ENCODE assay signal across 1 cellular context in the genomic region with DNA sequence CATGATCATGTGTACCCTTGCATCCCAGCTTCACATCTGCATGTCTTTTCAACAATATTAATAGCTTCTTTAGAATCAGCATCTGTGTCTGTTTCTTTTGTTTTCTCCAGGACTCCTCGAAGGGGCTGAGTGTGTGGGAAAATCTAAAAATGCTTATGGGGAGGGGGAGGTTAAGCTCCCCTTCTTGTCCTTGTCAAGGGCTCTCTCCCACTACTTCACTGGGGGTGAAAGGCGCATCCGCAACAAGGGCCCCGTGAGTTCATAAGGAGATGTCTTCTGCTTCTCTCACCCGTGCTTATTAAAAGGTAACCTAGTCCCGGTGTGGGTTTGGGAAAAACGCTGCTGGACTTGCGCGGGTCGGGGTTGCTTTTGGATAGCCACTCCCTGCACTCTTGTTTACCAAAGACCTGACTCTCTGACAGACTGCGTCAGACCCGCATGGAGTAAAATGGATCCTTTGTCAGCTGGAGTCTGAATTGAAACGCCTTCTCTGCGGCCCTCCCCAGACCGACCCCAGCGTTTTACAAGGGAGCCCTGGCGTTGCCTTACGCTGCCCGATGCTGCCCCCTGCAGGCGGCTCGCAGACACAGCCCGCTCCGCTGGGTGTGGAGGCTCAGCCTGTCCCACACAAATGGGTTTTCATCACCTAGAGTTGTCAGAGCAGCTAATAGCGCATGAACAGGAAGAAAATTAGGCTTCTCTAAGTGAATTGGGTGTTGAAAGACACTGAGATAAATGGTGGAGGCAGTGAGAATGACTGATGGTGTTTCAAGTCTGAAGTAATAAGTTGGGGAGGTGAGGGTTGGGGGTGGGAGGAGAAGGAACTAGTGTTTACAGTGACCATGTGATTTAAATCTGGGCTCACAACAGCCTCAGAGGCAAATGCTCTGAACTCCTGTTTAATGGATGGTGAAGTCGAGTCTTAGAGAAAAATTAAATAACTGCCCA.
TF ChIP-seq lines count a peak whose summit lies in the region.

No MANE protein-coding gene starts in this region.

TF ChIP-seq in K562, 482 proteins besides CTCF, POLR2A, EP300 and RAD21 (continued from another document and continues in another):
- TF ChIP-seq, protein P1, sequence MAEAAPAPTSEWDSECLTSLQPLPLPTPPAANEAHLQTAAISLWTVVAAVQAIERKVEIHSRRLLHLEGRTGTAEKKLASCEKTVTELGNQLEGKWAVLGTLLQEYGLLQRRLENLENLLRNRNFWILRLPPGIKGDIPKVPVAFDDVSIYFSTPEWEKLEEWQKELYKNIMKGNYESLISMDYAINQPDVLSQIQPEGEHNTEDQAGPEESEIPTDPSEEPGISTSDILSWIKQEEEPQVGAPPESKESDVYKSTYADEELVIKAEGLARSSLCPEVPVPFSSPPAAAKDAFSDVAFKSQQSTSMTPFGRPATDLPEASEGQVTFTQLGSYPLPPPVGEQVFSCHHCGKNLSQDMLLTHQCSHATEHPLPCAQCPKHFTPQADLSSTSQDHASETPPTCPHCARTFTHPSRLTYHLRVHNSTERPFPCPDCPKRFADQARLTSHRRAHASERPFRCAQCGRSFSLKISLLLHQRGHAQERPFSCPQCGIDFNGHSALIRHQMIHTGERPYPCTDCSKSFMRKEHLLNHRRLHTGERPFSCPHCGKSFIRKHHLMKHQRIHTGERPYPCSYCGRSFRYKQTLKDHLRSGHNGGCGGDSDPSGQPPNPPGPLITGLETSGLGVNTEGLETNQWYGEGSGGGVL (CRISPR knock-in tag; IDR thresholded peaks at IDR 0.05): no peak
- no peak for TF ChIP-seq SLC30A9 (CRISPR knock-in tag; IDR thresholded peaks at IDR 0.05)
- TF ChIP-seq ZNF764 (CRISPR knock-in tag; IDR thresholded peaks at IDR 0.05; ENCODE audit: low read depth): no peak
- no peak; the same call in 1 of the 2 replicates for TF ChIP-seq NFRKB (IDR thresholded peaks at IDR 0.05; ENCODE audit: low read depth)
- TF ChIP-seq HMGN3 (IDR thresholded peaks at IDR 0.05; ENCODE audit: borderline replicate concordance, extremely low read depth, insufficient read length, low read depth, low read length): peak; percentile 54
- TF ChIP-seq MBD1 (CRISPR knock-in tag; IDR thresholded peaks at IDR 0.05): peak; percentile 81; the same call in 1 of the 2 replicates
- TF ChIP-seq IFI16 (CRISPR knock-in tag; IDR thresholded peaks at IDR 0.05): no peak
- no peak for TF ChIP-seq MIER1 (IDR thresholded peaks at IDR 0.05; ENCODE audit: low read depth)
- no peak for TF ChIP-seq ATF1 (CRISPR knock-in tag; IDR thresholded peaks at IDR 0.05)
- no peak; the same call in 1 of the 2 replicates for TF ChIP-seq ATF1 (tag; IDR thresholded peaks at IDR 0.05)
- peak; percentile 67 for TF ChIP-seq DACH1 (IDR thresholded peaks at IDR 0.05; ENCODE audit: partially characterized antibody)
- peak; percentile 34; the same call in 1 of the 2 replicates for TF ChIP-seq NBN (IDR thresholded peaks at IDR 0.05; ENCODE audit: low read depth)
- TF ChIP-seq PCBP1 (IDR thresholded peaks at IDR 0.05; ENCODE audit: low read depth, low read length, poor library complexity, severe bottlenecking): no peak
- TF ChIP-seq RBM15 (IDR thresholded peaks at IDR 0.05; ENCODE audit: insufficient read depth, low read length): no peak
- no peak for TF ChIP-seq ZBED1 (IDR thresholded peaks at IDR 0.05)
- TF ChIP-seq NR2C1 (IDR thresholded peaks at IDR 0.05): no peak
- TF ChIP-seq NR2C1 (tag; IDR thresholded peaks at IDR 0.05): no peak
- TF ChIP-seq HMBOX1 (IDR thresholded peaks at IDR 0.05): no peak; the same call in 1 of the 2 replicates
- TF ChIP-seq IRF9 (tag; IDR thresholded peaks at IDR 0.05): no peak
- peak; percentile 23; the same call in 1 of the 2 replicates for TF ChIP-seq ELF4 (CRISPR knock-in tag; IDR thresholded peaks at IDR 0.05)
- TF ChIP-seq MGA (IDR thresholded peaks at IDR 0.05): no peak
- TF ChIP-seq ZNF395 (CRISPR knock-in tag; IDR thresholded peaks at IDR 0.05): no peak
- TF ChIP-seq GATAD2A (IDR thresholded peaks at IDR 0.05): no peak
- no peak for TF ChIP-seq ZNF717 (CRISPR knock-in tag; IDR thresholded peaks at IDR 0.05)
- TF ChIP-seq ZC3H8 (IDR thresholded peaks at IDR 0.05): no peak
- TF ChIP-seq ETV6 (IDR thresholded peaks at IDR 0.05; ENCODE audit: borderline replicate concordance in 1 of 2, low read depth in 2 of 2, low read length in 1 of 2): no peak
- no peak for TF ChIP-seq ETV6 (CRISPR knock-in tag; IDR thresholded peaks at IDR 0.05; ENCODE audit: borderline replicate concordance)
- TF ChIP-seq, protein P2, sequence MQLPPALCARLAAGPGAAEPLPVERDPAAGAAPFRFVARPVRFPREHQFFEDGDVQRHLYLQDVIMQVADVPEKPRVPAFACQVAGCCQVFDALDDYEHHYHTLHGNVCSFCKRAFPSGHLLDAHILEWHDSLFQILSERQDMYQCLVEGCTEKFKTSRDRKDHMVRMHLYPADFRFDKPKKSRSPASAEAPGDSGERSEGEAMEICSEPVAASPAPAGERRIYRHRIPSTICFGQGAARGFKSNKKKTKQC (CRISPR knock-in tag; IDR thresholded peaks at IDR 0.05): no peak
- TF ChIP-seq PRMT5 (CRISPR knock-in tag; IDR thresholded peaks at IDR 0.05): no peak
- TF ChIP-seq ETS2 (tag; IDR thresholded peaks at IDR 0.05; ENCODE audit: borderline replicate concordance, poor library complexity, severe bottlenecking): no peak
- no peak; the same call in 1 of the 2 replicates for TF ChIP-seq ZEB2 (IDR thresholded peaks at IDR 0.05)
- no peak for TF ChIP-seq ZNF12 (CRISPR knock-in tag; IDR thresholded peaks at IDR 0.05)
- no peak for TF ChIP-seq ZNF41 (CRISPR knock-in tag; conservative IDR thresholded peaks at IDR 0.05)
- TF ChIP-seq RNF2 (IDR thresholded peaks at IDR 0.05): no peak
